Comparison of ENCODE assay signal across 32 cellular contexts in genomic region chr11:9179141-9179540, GRCh38.
"Had no signal": no experiment of that assay in that cellular context is flagged by ENCODE, and none has a peak within 500 bp of the region (broad histone marks: within the 10 kb centered on the region; RNA-seq: fewer than 3 reads in every experiment).

No MANE protein-coding gene starts in this region.

- H3K4me1 ChIP-seq: ascending aorta, breast epithelium, colonic mucosa, foreskin keratinocyte, gastrocnemius medialis had no signal

- DNase-seq: activated B cell treated with CpG ODN at 0.5 μM for 24 hours; activated CD4-positive, alpha-beta T cell treated with anti-CD3 and anti-CD28 coated beads for 48 hours; activated CD4-positive, alpha-beta T cell treated with anti-CD3 and anti-CD28 coated beads, Interleukin-2, amount 50 U/mL, for 1 hour; activated CD4-positive, alpha-beta T cell treated with anti-CD3 and anti-CD28 coated beads, Interleukin-2, amount 50 U/mL, for 48 hours; activated CD8-positive, alpha-beta memory T cell treated with anti-CD3 and anti-CD28 coated beads for 24 hours; activated CD8-positive, alpha-beta T cell treated with anti-CD3 and anti-CD28 coated beads for 36 hours; activated effector memory CD4-positive, alpha-beta T cell treated with Interleukin-2 at 50 U/mL for 16 hours; activated gamma-delta T cell treated with Interleukin-2 at 50 U/mL for 16 hours; activated naive CD4-positive, alpha-beta T cell treated with anti-CD3 and anti-CD28 coated beads, Interleukin-2, amount 50 U/mL, for 16 hours; activated naive CD4-positive, alpha-beta T cell treated with Interleukin-2 at 50 U/mL for 16 hours; activated naive CD8-positive, alpha-beta T cell treated with anti-CD3 and anti-CD28 coated beads, Interleukin-2, amount 10 ng/mL, durations not matched to agents 7 days and 5 days; activated T-cell treated with anti-CD3 and anti-CD28 coated beads, Interleukin-2, amount 50 U/mL, for 4 hours; central memory CD4-positive, alpha-beta T cell; cerebellar nuclear complex; colonic mucosa; effector CD8-positive, alpha-beta T cell; erythroblast; foreskin keratinocyte; gastrocnemius medialis; glutamatergic neuron; heart left ventricle; T-helper 17 cell; T1000; WERI-Rb-1 had no signal

- H3K4me3 Mint-ChIP-seq: activated B cell treated with CpG ODN at 0.5 μM for 24 hours; activated CD8-positive, alpha-beta T cell treated with anti-CD3 and anti-CD28 coated beads for 36 hours; activated naive CD8-positive, alpha-beta T cell treated with anti-CD3 and anti-CD28 coated beads, Interleukin-2, amount 10 ng/mL, durations not matched to agents 7 days and 5 days; activated T-cell treated with anti-CD3 and anti-CD28 coated beads, Interleukin-2, amount 50 U/mL, for 4 hours; activated T-helper 17 cell treated with anti-CD3 and anti-CD28 coated beads, Interleukin-2, amount 50 U/mL, for 72 hours; brain; T-helper 17 cell; T-helper 2 cell treated with Interferon-gamma antibody and Interleukin-4, amounts not matched to agents 5 μg/mL and 100 μg/mL, for 36 hours had no signal

- H3K27me3 Mint-ChIP-seq: activated B cell treated with CpG ODN at 0.5 μM for 24 hours; activated CD8-positive, alpha-beta T cell treated with anti-CD3 and anti-CD28 coated beads for 36 hours; activated naive CD8-positive, alpha-beta T cell treated with anti-CD3 and anti-CD28 coated beads, Interleukin-2, amount 10 ng/mL, durations not matched to agents 7 days and 5 days; activated T-helper 17 cell treated with anti-CD3 and anti-CD28 coated beads, Interleukin-2, amount 50 U/mL, for 72 hours; brain; T-helper 17 cell had no signal

- H3K36me3 ChIP-seq: breast epithelium, colonic mucosa had no signal

- H3K27me3 ChIP-seq: ascending aorta, breast epithelium, cardiac muscle cell, colonic mucosa, esophagus muscularis mucosa, foreskin keratinocyte, gastrocnemius medialis, heart left ventricle had no signal

- ATAC-seq: activated CD4-positive, CD25-positive, alpha-beta regulatory T cell treated with anti-CD3 and anti-CD28 coated beads, Interleukin-2, amount 50 U/mL, for 24 hours; activated CD8-positive, alpha-beta T cell treated with anti-CD3 and anti-CD28 coated beads for 36 hours; activated T-cell treated with anti-CD3 and anti-CD28 coated beads, Interleukin-2, amount 50 U/mL, for 4 hours; activated T-helper 17 cell treated with anti-CD3 and anti-CD28 coated beads, Interleukin-2, amount 50 U/mL, for 72 hours; foreskin keratinocyte; gastrocnemius medialis; heart left ventricle; T-helper 17 cell had no signal

- H3K4me1 Mint-ChIP-seq: activated B cell treated with CpG ODN at 0.5 μM for 24 hours; activated T-helper 17 cell treated with anti-CD3 and anti-CD28 coated beads, Interleukin-2, amount 50 U/mL, for 72 hours; brain had no signal

- H3K27ac Mint-ChIP-seq: activated B cell treated with CpG ODN at 0.5 μM for 24 hours; activated CD8-positive, alpha-beta T cell treated with anti-CD3 and anti-CD28 coated beads for 36 hours; activated naive CD8-positive, alpha-beta T cell treated with anti-CD3 and anti-CD28 coated beads, Interleukin-2, amount 10 ng/mL, durations not matched to agents 7 days and 5 days; activated T-helper 17 cell treated with anti-CD3 and anti-CD28 coated beads, Interleukin-2, amount 50 U/mL, for 72 hours; brain; T-helper 17 cell; T-helper 2 cell treated with Interferon-gamma antibody and Interleukin-4, amounts not matched to agents 5 μg/mL and 100 μg/mL, for 36 hours had no signal

- H3K9me3 Mint-ChIP-seq: activated B cell treated with CpG ODN at 0.5 μM for 24 hours; activated CD8-positive, alpha-beta T cell treated with anti-CD3 and anti-CD28 coated beads for 36 hours; activated naive CD8-positive, alpha-beta T cell treated with anti-CD3 and anti-CD28 coated beads, Interleukin-2, amount 10 ng/mL, durations not matched to agents 7 days and 5 days; activated T-cell treated with anti-CD3 and anti-CD28 coated beads, Interleukin-2, amount 50 U/mL, for 4 hours; activated T-helper 17 cell treated with anti-CD3 and anti-CD28 coated beads, Interleukin-2, amount 50 U/mL, for 72 hours; brain; T-helper 2 cell treated with Interferon-gamma antibody and Interleukin-4, amounts not matched to agents 5 μg/mL and 100 μg/mL, for 36 hours had no signal

- H3K4me3 ChIP-seq: ascending aorta, breast epithelium, cardiac muscle cell, colonic mucosa, esophagus muscularis mucosa, gastrocnemius medialis, heart left ventricle had no signal

- H3K9me3 ChIP-seq: ascending aorta, breast epithelium, colonic mucosa, esophagus muscularis mucosa, gastrocnemius medialis, heart left ventricle had no signal

- H3K27ac ChIP-seq: ascending aorta, breast epithelium, cardiac muscle cell, colonic mucosa, esophagus muscularis mucosa, foreskin keratinocyte, gastrocnemius medialis, heart left ventricle, WERI-Rb-1 had no signal
